ENCODE assay signal across 10 cellular contexts in genomic region chr1:12147116-12147753, GRCh38. TPM values are rescaled to one million over a fixed set of nuclear protein-coding genes. Genes with fewer than 3 reads are reported as not detected.
DNase-seq lines count a peak whose midpoint lies in the region; ATAC-seq and TF ChIP-seq lines count a peak whose summit lies in the region.
"Had no signal": no experiment of that assay in that cellular context is flagged by ENCODE, and none has a peak within 500 bp of the region (broad histone marks: within the 10 kb centered on the region; RNA-seq: fewer than 3 reads in every experiment).

No MANE protein-coding gene starts in this region.

- peaks cover 12% of the 10 kb centered on the region for H3K9me3 Mint-ChIP-seq in activated CD4-positive, alpha-beta T cell treated with anti-CD3 and anti-CD28 coated beads, Interleukin-2, amount 10 ng/mL, durations not matched to agents 7 days and 5 days
- peaks cover 20% of the 10 kb centered on the region for H3K9me3 Mint-ChIP-seq in activated naive CD8-positive, alpha-beta T cell treated with anti-CD3 and anti-CD28 coated beads for 36 hours

- H3K36me3 ChIP-seq in lower lobe of right lung = no peaks in the 10 kb centered on the region
- no peaks in the 10 kb centered on the region for H3K36me3 ChIP-seq in suprapubic skin

- TF ChIP-seq POLR2A in suprapubic skin (IDR thresholded peaks at IDR 0.05) = no peak

- H3K27ac ChIP-seq in lower lobe of right lung = peak overlapping the region; percentile 78
- H3K27ac ChIP-seq in suprapubic skin = peak overlapping the region; percentile 65

- intact Hi-C loops in lower lobe of right lung (cut with DNase I) = no loop called here

- H3K4me3 Mint-ChIP-seq in activated CD4-positive, alpha-beta T cell treated with anti-CD3 and anti-CD28 coated beads, Interleukin-2, amount 10 ng/mL, durations not matched to agents 7 days and 5 days = no peak overlapping the region
- H3K4me3 Mint-ChIP-seq in activated naive CD8-positive, alpha-beta T cell treated with anti-CD3 and anti-CD28 coated beads for 36 hours = no peak overlapping the region

- H3K4me1 ChIP-seq in lower lobe of right lung (peaks cover 91% of the 10 kb centered on the region), suprapubic skin (peaks cover 35% of the 10 kb centered on the region)

- H3K9me3 ChIP-seq in lower lobe of right lung (no peaks in the 10 kb centered on the region), suprapubic skin (peaks cover 4% of the 10 kb centered on the region)

- peak overlapping the region; percentile 99 for H3K27ac Mint-ChIP-seq in activated CD4-positive, alpha-beta T cell treated with anti-CD3 and anti-CD28 coated beads, Interleukin-2, amount 10 ng/mL, durations not matched to agents 7 days and 5 days
- peak overlapping the region; percentile 62 for H3K27ac Mint-ChIP-seq in activated naive CD8-positive, alpha-beta T cell treated with anti-CD3 and anti-CD28 coated beads for 36 hours

- 84% methylated on average over 10 of the region's 10 CpGs for WGBS in suprapubic skin

- POLR2A ChIA-PET in activated CD4-positive, alpha-beta T cell treated with anti-CD3 and anti-CD28 coated beads, Interleukin-2, amount 10 ng/mL, durations not matched to agents 7 days and 5 days (lab: Charles Lee) = interaction anchor here (0.6 kb wide), 1 partner anchor 9 kb away, joined by 4 read pairs; no protein-coding TSS in a partner anchor

- CTCF ChIA-PET in activated CD4-positive, alpha-beta T cell treated with anti-CD3 and anti-CD28 coated beads, Interleukin-2, amount 10 ng/mL, durations not matched to agents 7 days and 5 days (lab: Charles Lee) = interaction anchor here (0.6 to 3.6 kb wide), 7 partner anchors 9 to 164 kb away, joined by 3 to 19 read pairs (median 5); no protein-coding TSS in a partner anchor

- no peak overlapping the region for H3K4me3 ChIP-seq in lower lobe of right lung
- H3K4me3 ChIP-seq in suprapubic skin = no peak overlapping the region

- H3K27me3 ChIP-seq in lower lobe of right lung (ENCODE audit: low read depth) (no peaks in the 10 kb centered on the region), suprapubic skin (no peaks in the 10 kb centered on the region)

- no peak for TF ChIP-seq EP300 in suprapubic skin (IDR thresholded peaks at IDR 0.05)

- H3K27me3 Mint-ChIP-seq in activated CD4-positive, alpha-beta T cell treated with anti-CD3 and anti-CD28 coated beads, Interleukin-2, amount 10 ng/mL, durations not matched to agents 7 days and 5 days = no peaks in the 10 kb centered on the region
- no peaks in the 10 kb centered on the region for H3K27me3 Mint-ChIP-seq in activated naive CD8-positive, alpha-beta T cell treated with anti-CD3 and anti-CD28 coated beads for 36 hours

- DNase-seq in activated CD4-positive, alpha-beta T cell treated with anti-CD3 and anti-CD28 coated beads, Interleukin-2, amount 10 ng/mL, durations not matched to agents 7 days and 5 days = no peak
- no peak for DNase-seq in activated CD4-positive, alpha-beta T cell treated with anti-CD3 and anti-CD28 coated beads for 4 hours
- no peak for DNase-seq in activated naive CD8-positive, alpha-beta T cell treated with anti-CD3 and anti-CD28 coated beads for 36 hours
- DNase-seq in lower lobe of right lung (no peak), suprapubic skin (ENCODE audit: low spot score in 2 of 2) (no peak), NCI-H2196 treated with DMSO at 0.1 percent for 48 hours (lab: John Stamatoyannopoulos, UW; ENCODE audit: unreplicated experiment) (no peak), NCI-H748 (lab: John Stamatoyannopoulos, UW; ENCODE audit: unreplicated experiment) (no peak)
- DNase-seq: erythroblast, NCI-H510A had no signal

- H3K4me1 Mint-ChIP-seq in activated CD4-positive, alpha-beta T cell treated with anti-CD3 and anti-CD28 coated beads, Interleukin-2, amount 10 ng/mL, durations not matched to agents 7 days and 5 days = peaks cover 87% of the 10 kb centered on the region
- H3K4me1 Mint-ChIP-seq in activated naive CD8-positive, alpha-beta T cell treated with anti-CD3 and anti-CD28 coated beads for 36 hours = peaks cover 79% of the 10 kb centered on the region

- ATAC-seq in lower lobe of right lung (no peak), HG03520 (IDR thresholded peaks at IDR 0.05; ENCODE audit: unreplicated experiment) (no peak)

- peaks cover 24% of the 10 kb centered on the region for H3K36me3 Mint-ChIP-seq in activated CD4-positive, alpha-beta T cell treated with anti-CD3 and anti-CD28 coated beads, Interleukin-2, amount 10 ng/mL, durations not matched to agents 7 days and 5 days (ENCODE audit: low read depth)
- peaks cover 23% of the 10 kb centered on the region for H3K36me3 Mint-ChIP-seq in activated naive CD8-positive, alpha-beta T cell treated with anti-CD3 and anti-CD28 coated beads for 36 hours

- TF ChIP-seq CTCF in lower lobe of right lung (IDR thresholded peaks at IDR 0.05) (no peak), suprapubic skin (IDR thresholded peaks at IDR 0.05) (no peak)

RNA-seq across cellular contexts. Expression of gene TNFRSF1B, which starts 19.6 kb away (rescaled TPM):
- total RNA-seq in activated CD4-positive, alpha-beta T cell treated with anti-CD3 and anti-CD28 coated beads, Interleukin-2, amount 10 ng/mL, durations not matched to agents 7 days and 5 days = 100 to 1,000 TPM; 167 to 190 TPM
- 100 to 1,000 TPM; 187 to 193 TPM for total RNA-seq in activated naive CD8-positive, alpha-beta T cell treated with anti-CD3 and anti-CD28 coated beads for 36 hours
- total RNA-seq in lower lobe of right lung (67.0 TPM), suprapubic skin (10 to 100 TPM in 2 of 4 donors, 1 to 10 TPM in 2; 6.3 to 35.2 (median 11.9) TPM)
